ENCODE assay signal across 21 cellular contexts in the genomic region with DNA sequence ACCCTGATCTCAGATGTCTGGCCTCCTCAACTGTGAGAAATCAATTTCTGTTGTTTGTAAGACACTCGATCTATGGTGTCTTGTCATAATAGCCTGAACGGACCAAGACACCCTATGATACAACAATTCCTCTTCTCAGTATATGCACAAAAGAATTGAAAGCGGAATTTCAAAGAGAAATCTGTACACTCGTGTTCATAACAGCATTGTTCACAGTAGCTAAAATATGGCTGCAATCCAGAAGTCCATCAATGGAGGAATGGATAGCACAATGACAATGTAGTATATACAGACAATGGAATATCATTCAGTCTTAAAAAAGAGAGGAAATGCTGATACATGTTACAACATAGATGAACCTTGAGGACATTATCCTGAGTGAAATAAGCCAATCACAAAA.
"Had no signal": no experiment of that assay in that cellular context is flagged by ENCODE, and none has a peak within 500 bp of the region (broad histone marks: within the 10 kb centered on the region; RNA-seq: fewer than 3 reads in every experiment).

No MANE protein-coding gene starts in this region.

- H3K4me3 ChIP-seq: MG63 had no signal

- H3K4me2 ChIP-seq: SK-N-SH had no signal

- ATAC-seq: Panc1, PC-3 had no signal

- H3K9ac ChIP-seq: SK-N-SH had no signal

- H3K9me3 ChIP-seq: MG63, SK-N-SH had no signal

- DNase-seq: Karpas-422; KG1; MG63; NCI-H1092; NCI-H1436; NCI-H187; NCI-H2029; NCI-H2081 treated with DMSO at 0.1 percent for 48 hours; NCI-H2171; NCI-H226; NCI-H446; NCI-H510A; NCI-H524 treated with DMSO at 0.1 percent for 48 hours; NCI-H69; NCI-H774; NK-92 treated with Interleukin-12 subunit alpha and Interleukin-12 subunit beta, amount 100 ng/mL, for 24 hours; PC-3; SHP77; SK-N-SH had no signal

- H3K36me3 ChIP-seq: MG63 had no signal

- H3K27ac ChIP-seq: RWPE1 had no signal

- H3K27me3 ChIP-seq: MG63 had no signal
